7 cellular contexts compared by ENCODE assay signal in genomic region chr2:224284134-224284946, GRCh38.
DNase-seq lines count a peak whose midpoint lies in the region; ATAC-seq and TF ChIP-seq lines count a peak whose summit lies in the region.

No MANE protein-coding gene starts in this region.

- intact Hi-C loops in Calu3 (cut with micrococcal nuclease; ENCODE audit: unreplicated experiment): loop anchor here (1.0 kb wide), 4 partner anchors 245 to 314 kb away; partner anchors contain the start of gene SERPINE2
- intact Hi-C loops in activated T-helper 1 cell treated with anti-CD3 and anti-CD28 coated beads, Interleukin-12 subunit alpha, Interleukin-12 subunit beta, Interleukin-2, Interleukin-4 antibody, amounts not matched to agents 30 ng/mL and 10 ng/mL and 1 ng/mL, durations not matched to agents 14 hours and 24 hours and 36 hours (cut with micrococcal nuclease): loop anchor here (1.0 to 5.0 kb wide), 5 partner anchors 247 to 1314 kb away; partner anchors contain the start of gene SERPINE2

- no peaks in the 10 kb centered on the region for H3K9me3 Mint-ChIP-seq in Calu3 (ENCODE audit: low read depth, unreplicated experiment)
- H3K9me3 Mint-ChIP-seq in activated T-helper 1 cell treated with anti-CD3 and anti-CD28 coated beads, Interleukin-12 subunit alpha, Interleukin-12 subunit beta, Interleukin-2, Interleukin-4 antibody, amounts not matched to agents 30 ng/mL and 10 ng/mL and 1 ng/mL, durations not matched to agents 14 hours and 24 hours and 36 hours: no peaks in the 10 kb centered on the region

- H3K4me3 Mint-ChIP-seq in Calu3 (ENCODE audit: low read depth, unreplicated experiment): no peak overlapping the region
- no peak overlapping the region for H3K4me3 Mint-ChIP-seq in activated T-helper 1 cell treated with anti-CD3 and anti-CD28 coated beads, Interleukin-12 subunit alpha, Interleukin-12 subunit beta, Interleukin-2, Interleukin-4 antibody, amounts not matched to agents 30 ng/mL and 10 ng/mL and 1 ng/mL, durations not matched to agents 14 hours and 24 hours and 36 hours

- H3K27me3 Mint-ChIP-seq in Calu3 (ENCODE audit: unreplicated experiment): no peaks in the 10 kb centered on the region
- H3K27me3 Mint-ChIP-seq in activated T-helper 1 cell treated with anti-CD3 and anti-CD28 coated beads, Interleukin-12 subunit alpha, Interleukin-12 subunit beta, Interleukin-2, Interleukin-4 antibody, amounts not matched to agents 30 ng/mL and 10 ng/mL and 1 ng/mL, durations not matched to agents 14 hours and 24 hours and 36 hours (ENCODE audit: insufficient read depth): peaks cover 21% of the 10 kb centered on the region

- peak; percentile 45 for ATAC-seq in GM18868 (IDR thresholded peaks at IDR 0.05; ENCODE audit: unreplicated experiment)
- ATAC-seq in GM18867 (IDR thresholded peaks at IDR 0.05; ENCODE audit: unreplicated experiment): no peak

- peak; percentile 91 for TF ChIP-seq CTCF in Calu3 (IDR thresholded peaks at IDR 0.05; ENCODE audit: unreplicated experiment)

- CTCF ChIA-PET in Calu3 (lab: Charles Lee): interaction anchor here (0.7 to 2.9 kb wide), 12 partner anchors 9 to 315 kb away, joined by 3 to 50 read pairs (median 4); partner anchors contain the start of gene SERPINE2

- H3K36me3 Mint-ChIP-seq in Calu3 (ENCODE audit: insufficient read depth, unreplicated experiment): no peaks in the 10 kb centered on the region
- no peaks in the 10 kb centered on the region for H3K36me3 Mint-ChIP-seq in activated T-helper 1 cell treated with anti-CD3 and anti-CD28 coated beads, Interleukin-12 subunit alpha, Interleukin-12 subunit beta, Interleukin-2, Interleukin-4 antibody, amounts not matched to agents 30 ng/mL and 10 ng/mL and 1 ng/mL, durations not matched to agents 14 hours and 24 hours and 36 hours (ENCODE audit: low read depth)

- no peaks in the 10 kb centered on the region for H3K4me1 Mint-ChIP-seq in Calu3 (ENCODE audit: low read depth, unreplicated experiment)
- no peaks in the 10 kb centered on the region for H3K4me1 Mint-ChIP-seq in activated T-helper 1 cell treated with anti-CD3 and anti-CD28 coated beads, Interleukin-12 subunit alpha, Interleukin-12 subunit beta, Interleukin-2, Interleukin-4 antibody, amounts not matched to agents 30 ng/mL and 10 ng/mL and 1 ng/mL, durations not matched to agents 14 hours and 24 hours and 36 hours (ENCODE audit: low read depth)

- no TSS peak for BruUV-seq in Calu3 (replicated peaks; lab: Mats Ljungman, UMichigan)

- no peak overlapping the region for H3K27ac Mint-ChIP-seq in Calu3 (ENCODE audit: unreplicated experiment)
- no peak overlapping the region for H3K27ac Mint-ChIP-seq in activated T-helper 1 cell treated with anti-CD3 and anti-CD28 coated beads, Interleukin-12 subunit alpha, Interleukin-12 subunit beta, Interleukin-2, Interleukin-4 antibody, amounts not matched to agents 30 ng/mL and 10 ng/mL and 1 ng/mL, durations not matched to agents 14 hours and 24 hours and 36 hours

- peak; percentile 39 for DNase-seq in Calu3
- peak; percentile 17 for DNase-seq in NCI-H345 treated with DMSO at 0.1 percent for 48 hours (lab: John Stamatoyannopoulos, UW; ENCODE audit: unreplicated experiment)
- DNase-seq in cerebellar cortex (ENCODE audit: low spot score): peak; percentile 31
- DNase-seq in lung microvascular endothelial cell (ENCODE audit: low read depth in 2 of 2): peak; percentile 17 to 48
- DNase-seq in activated T-helper 1 cell treated with anti-CD3 and anti-CD28 coated beads, Interleukin-12 subunit alpha, Interleukin-12 subunit beta, Interleukin-2, Interleukin-4 antibody, amounts not matched to agents 30 ng/mL and 10 ng/mL and 1 ng/mL, durations not matched to agents 14 hours and 24 hours and 36 hours (ENCODE audit: low spot score): no peak
